27 cellular contexts compared by ENCODE assay signal in genomic region chr1:61400131-61400530, GRCh38.
A peak's percentile ranks its signal among the peaks of the same experiment; 100 is the strongest.
DNase-seq lines count a peak whose midpoint lies in the region; ATAC-seq and TF ChIP-seq lines count a peak whose summit lies in the region.
"Had no signal": no experiment of that assay in that cellular context is flagged by ENCODE, and none has a peak within 500 bp of the region (broad histone marks: within the 10 kb centered on the region; RNA-seq: fewer than 3 reads in every experiment).

No MANE protein-coding gene starts in this region.

- H3K4me3 ChIP-seq in mammary epithelial cell (replicated peaks in 1 of 3; ENCODE audit: insufficient read depth in 1 of 3, low read depth in 2 of 3, low read length in 3 of 3) (no peak overlapping the region), muscle layer of colon (ENCODE audit: low read depth in 1 of 2, low read length in 2 of 2) (no peak overlapping the region), smooth muscle cell (no peak overlapping the region)
- H3K4me3 ChIP-seq: adrenal gland, heart right ventricle, SJCRH30, testis had no signal

- H3F3A ChIP-seq in smooth muscle cell (ENCODE audit: low read depth), result peaks cover 10% of the 10 kb centered on the region

- H3K4me1 ChIP-seq in mammary epithelial cell (ENCODE audit: insufficient read depth, low read length) (no peaks in the 10 kb centered on the region), muscle layer of colon (ENCODE audit: insufficient read depth, low read length) (peaks cover 48% of the 10 kb centered on the region), smooth muscle cell (ENCODE audit: low read depth) (no peaks in the 10 kb centered on the region)
- H3K4me1 ChIP-seq: testis had no signal

- H3K27me3 ChIP-seq in mammary epithelial cell (ENCODE audit: insufficient read depth, low read length) (no peaks in the 10 kb centered on the region), muscle layer of colon (ENCODE audit: control insufficient read depth in 1 of 2, insufficient read depth in 2 of 2, low read length in 2 of 2) (no peaks in the 10 kb centered on the region), smooth muscle cell (ENCODE audit: low read depth) (no peaks in the 10 kb centered on the region)
- H3K27me3 ChIP-seq: adrenal gland, brain microvascular endothelial cell, heart right ventricle, SJCRH30, testis had no signal

- BruUV-seq in mammary epithelial cell (replicated peaks; lab: Mats Ljungman, UMichigan), result no TSS peak

- WGBS in mammary epithelial cell (ENCODE audit: low coverage, missing lambda C conversion rate), result 40% methylated on average over 3 of the region's 3 CpGs
- WGBS in smooth muscle cell (ENCODE audit: low lambda C conversion rate), result 82% methylated on average over 3 of the region's 3 CpGs

- dilution Hi-C loops in mammary epithelial cell (cut with HindIII; ENCODE audit: low sequenced_read_pairs), result no loop called here

- intact Hi-C loops in mammary epithelial cell (cut with micrococcal nuclease), result no loop called here

- DNase-seq in DMS53 treated with DMSO at 0.1 percent for 48 hours (lab: John Stamatoyannopoulos, UW; ENCODE audit: unreplicated experiment) (peak; percentile 8), mammary epithelial cell (no peak), smooth muscle cell (lab: John Stamatoyannopoulos, UW; ENCODE audit: unreplicated experiment) (no peak), CD1c-positive myeloid dendritic cell (ENCODE audit: extremely low spot score) (no peak)
- no peak for DNase-seq in activated CD8-positive, alpha-beta memory T cell treated with anti-CD3 and anti-CD28 coated beads for 24 hours
- DNase-seq: activated naive CD4-positive, alpha-beta T cell treated with anti-CD3 and anti-CD28 coated beads for 36 hours; adrenal gland; brain microvascular endothelial cell; CD8-positive, alpha-beta memory T cell; foreskin fibroblast; GF-D8; HCEC 1CT; heart right ventricle; IMR-90; mesendoderm; naive thymus-derived CD4-positive, alpha-beta T cell; NCI-H1048; NCI-H187; NCI-H526 treated with DMSO at 0.1 percent for 48 hours; retina; SJCRH30; stimulated activated naive CD4-positive, alpha-beta T cell treated with Interleukin-2 at 50 U/mL for 16 hours; T1000; testis had no signal

- H3K27ac ChIP-seq in mammary epithelial cell (ENCODE audit: insufficient read depth, low read depth, low read length), result no peak overlapping the region
- H3K27ac ChIP-seq in muscle layer of colon (ENCODE audit: low read depth, low read length), result peak overlapping the region; percentile 71
- H3K27ac ChIP-seq in smooth muscle cell (ENCODE audit: low read depth), result peak overlapping the region; percentile 20
- H3K27ac ChIP-seq: adrenal gland, brain microvascular endothelial cell, SJCRH30, testis had no signal

- H3K36me3 ChIP-seq in mammary epithelial cell (ENCODE audit: insufficient read depth, low read length) (no peaks in the 10 kb centered on the region), muscle layer of colon (ENCODE audit: insufficient read depth, low read length) (no peaks in the 10 kb centered on the region), smooth muscle cell (ENCODE audit: low read depth) (no peaks in the 10 kb centered on the region)
- H3K36me3 ChIP-seq: adrenal gland, brain microvascular endothelial cell, SJCRH30 had no signal

- H3K9ac ChIP-seq in mammary epithelial cell (ENCODE audit: insufficient read depth, low read length), result no peak overlapping the region
- H3K9ac ChIP-seq in muscle layer of colon (ENCODE audit: low read length), result no peak overlapping the region
- H3K9ac ChIP-seq in smooth muscle cell (ENCODE audit: low read depth), result no peak overlapping the region

- CTCF ChIA-PET in mammary epithelial cell (lab: Charles Lee; ENCODE audit: low non-redundant PET), result no interaction called here

- H3K9me3 ChIP-seq in mammary epithelial cell (replicated peaks; ENCODE audit: insufficient read depth, low read length) (no peaks in the 10 kb centered on the region), muscle layer of colon (ENCODE audit: low read length) (no peaks in the 10 kb centered on the region), smooth muscle cell (replicated peaks; ENCODE audit: low read depth) (no peaks in the 10 kb centered on the region)
- H3K9me3 ChIP-seq: adrenal gland, heart right ventricle, SJCRH30, testis had no signal

- H3K4me2 ChIP-seq in mammary epithelial cell (ENCODE audit: insufficient read depth, low read depth, low read length) (peak overlapping the region; percentile 56), smooth muscle cell (peak overlapping the region; percentile 7)

- no peaks in the 10 kb centered on the region for H4K20me1 ChIP-seq in mammary epithelial cell (ENCODE audit: insufficient read depth, low read length)
- H4K20me1 ChIP-seq in smooth muscle cell (ENCODE audit: low read depth), result no peaks in the 10 kb centered on the region

- H2AFZ ChIP-seq in mammary epithelial cell (ENCODE audit: low read depth, low read length) (no peak overlapping the region), smooth muscle cell (ENCODE audit: low read depth) (no peak overlapping the region)

- no peaks in the 10 kb centered on the region for H3K79me2 ChIP-seq in mammary epithelial cell (ENCODE audit: insufficient read depth, low read length)
- H3K79me2 ChIP-seq in smooth muscle cell (ENCODE audit: low read depth), result no peaks in the 10 kb centered on the region

- TF ChIP-seq CTCF in mammary epithelial cell (conservative IDR thresholded peaks at IDR 0.05 in 1 of 2, IDR thresholded peaks at IDR 0.05 in 1 of 2; ENCODE audit: extremely low read depth in 1 of 2, insufficient read depth in 1 of 2, low read depth in 1 of 2, low read length in 2 of 2) (no peak), smooth muscle cell (IDR thresholded peaks at IDR 0.05; ENCODE audit: borderline replicate concordance, insufficient read depth, poor library complexity, severe bottlenecking) (no peak)

- in situ Hi-C loops in mammary epithelial cell (cut with MboI; ENCODE audit: low sequenced_read_pairs in 2 of 2), result no loop called here

- no peak for ATAC-seq in HG03378 (IDR thresholded peaks at IDR 0.05; ENCODE audit: unreplicated experiment)
- ATAC-seq: heart right ventricle; naive thymus-derived CD4-positive, alpha-beta T cell; WTC11 had no signal
